ENCODE assay signal across 36 cellular contexts in the genomic region with DNA sequence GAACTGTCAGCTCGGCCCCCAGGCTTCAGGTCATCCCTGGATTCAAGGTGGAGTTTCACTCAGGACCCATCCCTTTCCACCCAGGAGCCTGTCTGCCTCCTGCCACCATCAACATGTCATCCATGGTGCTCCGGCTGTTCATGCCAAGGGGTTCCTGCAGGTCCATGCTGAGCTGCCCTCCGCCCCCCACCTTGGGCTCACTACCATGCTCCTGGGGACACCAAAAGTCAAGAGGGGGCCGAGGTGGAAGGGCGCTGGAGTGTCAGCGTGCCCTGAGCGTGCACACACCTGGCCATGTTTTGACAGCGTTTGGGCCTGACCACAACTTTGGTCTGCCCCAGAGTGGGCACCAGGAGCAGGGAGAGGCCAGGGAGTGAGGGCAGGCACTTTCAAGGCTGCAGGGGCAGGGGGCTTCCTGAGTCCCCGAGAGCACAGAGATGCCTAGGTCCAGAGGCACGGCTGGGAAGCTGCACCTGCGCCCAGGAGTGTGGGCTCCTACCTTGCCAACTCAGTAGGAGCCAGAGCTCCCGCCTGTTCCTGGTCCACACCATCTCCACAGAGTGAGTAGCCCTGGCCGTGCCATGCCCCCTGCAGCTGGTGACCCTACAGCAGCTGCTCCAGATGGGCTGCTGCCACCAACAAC.
"Had no signal": no experiment of that assay in that cellular context is flagged by ENCODE, and none has a peak within 500 bp of the region (broad histone marks: within the 10 kb centered on the region; RNA-seq: fewer than 3 reads in every experiment).

No MANE protein-coding gene starts in this region.

- H3K27me3 Mint-ChIP-seq: activated B cell treated with CpG ODN at 0.5 μM for 24 hours; activated CD4-positive, alpha-beta memory T cell treated with anti-CD3 and anti-CD28 coated beads for 36 hours; activated CD4-positive, alpha-beta T cell treated with anti-CD3 and anti-CD28 coated beads, Interleukin-2, amount 10 ng/mL, durations not matched to agents 24 days and 14 days; activated CD8-positive, alpha-beta T cell treated with anti-CD3 and anti-CD28 coated beads for 36 hours; activated naive CD8-positive, alpha-beta T cell treated with anti-CD3 and anti-CD28 coated beads for 36 hours; activated T-helper 17 cell treated with anti-CD3 and anti-CD28 coated beads, Interleukin-2, amount 50 U/mL, for 72 hours had no signal

- DNase-seq: activated B cell treated with CpG ODN at 0.5 μM for 24 hours; activated CD4-positive, alpha-beta memory T cell treated with anti-CD3 and anti-CD28 coated beads for 36 hours; activated CD4-positive, alpha-beta T cell treated with anti-CD3 and anti-CD28 coated beads for 4 hours; activated CD4-positive, alpha-beta T cell treated with anti-CD3 and anti-CD28 coated beads, Interleukin-2, amount 10 ng/mL, durations not matched to agents 24 days and 14 days; activated CD4-positive, alpha-beta T cell treated with anti-CD3 and anti-CD28 coated beads, Interleukin-2, amount 50 U/mL, for 1 hour; activated CD4-positive, alpha-beta T cell treated with anti-CD3 and anti-CD28 coated beads, Interleukin-2, amount 50 U/mL, for 4 hours; activated CD4-positive, CD25-positive, alpha-beta regulatory T cell treated with anti-CD3 and anti-CD28 coated beads, Interleukin-2, amount 50 U/mL, for 72 hours; activated CD8-positive, alpha-beta memory T cell treated with anti-CD3 and anti-CD28 coated beads, Interleukin-2, amount 50 U/mL, for 4 hours; activated CD8-positive, alpha-beta T cell treated with anti-CD3 and anti-CD28 coated beads for 36 hours; activated effector memory CD4-positive, alpha-beta T cell treated with anti-CD3 and anti-CD28 coated beads, Interleukin-2, amount 50 U/mL, for 16 hours; activated gamma-delta T cell treated with Interleukin-2 at 50 U/mL for 16 hours; activated naive CD4-positive, alpha-beta T cell; activated naive CD4-positive, alpha-beta T cell treated with anti-CD3 and anti-CD28 coated beads for 36 hours; activated naive CD4-positive, alpha-beta T cell treated with anti-CD3 and anti-CD28 coated beads, Interleukin-2, amount 50 U/mL, for 16 hours; activated naive CD8-positive, alpha-beta T cell treated with anti-CD3 and anti-CD28 coated beads for 36 hours; activated T-cell treated with anti-CD3 and anti-CD28 coated beads for 4 hours; activated T-cell treated with anti-CD3 and anti-CD28 coated beads, Interleukin-2, amount 50 U/mL, for 1 hour; activated T-cell treated with anti-CD3 and anti-CD28 coated beads, Interleukin-2, amount 50 U/mL, for 4 hours; activated T-cell treated with anti-CD3 and anti-CD28 coated beads, Interleukin-2, amount 50 U/mL, for 72 hours; adrenal gland; amniotic stem cell; aorta; body of pancreas; brain microvascular endothelial cell; central memory CD4-positive, alpha-beta T cell; SW 1271; T-helper 1 cell; T-helper 2 cell; T-helper 9 cell had no signal

- H3K27me3 ChIP-seq: adrenal gland, body of pancreas, brain microvascular endothelial cell, breast epithelium had no signal

- H3K9me3 ChIP-seq: adrenal gland, body of pancreas had no signal

- H3K27ac Mint-ChIP-seq: activated B cell treated with CpG ODN at 0.5 μM for 24 hours; activated CD4-positive, alpha-beta memory T cell treated with anti-CD3 and anti-CD28 coated beads for 36 hours; activated CD4-positive, alpha-beta T cell treated with anti-CD3 and anti-CD28 coated beads, Interleukin-2, amount 10 ng/mL, durations not matched to agents 24 days and 14 days; activated CD8-positive, alpha-beta T cell treated with anti-CD3 and anti-CD28 coated beads for 36 hours; activated naive CD4-positive, alpha-beta T cell treated with anti-CD3 and anti-CD28 coated beads for 36 hours; activated naive CD4-positive, alpha-beta T cell treated with anti-CD3 and anti-CD28 coated beads, Interleukin-2, amount 50 U/mL, for 72 hours; activated naive CD8-positive, alpha-beta T cell treated with anti-CD3 and anti-CD28 coated beads for 36 hours; activated T-cell treated with anti-CD3 and anti-CD28 coated beads, Interleukin-2, amount 50 U/mL, for 72 hours; activated T-helper 1 cell treated with anti-CD3 and anti-CD28 coated beads, Interleukin-12 subunit alpha, Interleukin-12 subunit beta, Interleukin-2, Interleukin-4 antibody, amounts not matched to agents 30 ng/mL and 10 ng/mL and 1 ng/mL, durations not matched to agents 14 hours and 24 hours and 36 hours; activated T-helper 17 cell treated with anti-CD3 and anti-CD28 coated beads, Interleukin-2, amount 50 U/mL, for 72 hours; T-helper 1 cell treated with Interleukin-12 subunit alpha and Interleukin-12 subunit beta and Interleukin-4 antibody, amounts not matched to agents 30 μg/mL and 1 μg/mL, for 36 hours; T-helper 2 cell treated with Interferon-gamma antibody and Interleukin-4, amounts not matched to agents 5 μg/mL and 100 μg/mL, for 36 hours had no signal

- H3K36me3 Mint-ChIP-seq: activated CD4-positive, alpha-beta memory T cell treated with anti-CD3 and anti-CD28 coated beads for 36 hours; activated naive CD4-positive, alpha-beta T cell treated with anti-CD3 and anti-CD28 coated beads, Interleukin-2, amount 50 U/mL, for 72 hours; activated naive CD8-positive, alpha-beta T cell treated with anti-CD3 and anti-CD28 coated beads for 36 hours had no signal

- ATAC-seq: activated CD8-positive, alpha-beta T cell treated with anti-CD3 and anti-CD28 coated beads for 36 hours; activated naive CD4-positive, alpha-beta T cell treated with anti-CD3 and anti-CD28 coated beads, Interleukin-2, amount 50 U/mL, for 72 hours; activated T-cell treated with anti-CD3 and anti-CD28 coated beads, Interleukin-2, amount 50 U/mL, for 4 hours; activated T-cell treated with anti-CD3 and anti-CD28 coated beads, Interleukin-2, amount 50 U/mL, for 72 hours; activated T-helper 17 cell treated with anti-CD3 and anti-CD28 coated beads, Interleukin-2, amount 50 U/mL, for 72 hours; body of pancreas had no signal

- H3K4me1 Mint-ChIP-seq: activated B cell treated with CpG ODN at 0.5 μM for 24 hours; activated CD4-positive, alpha-beta T cell treated with anti-CD3 and anti-CD28 coated beads, Interleukin-2, amount 10 ng/mL, durations not matched to agents 24 days and 14 days; activated naive CD8-positive, alpha-beta T cell treated with anti-CD3 and anti-CD28 coated beads for 36 hours; activated T-helper 17 cell treated with anti-CD3 and anti-CD28 coated beads, Interleukin-2, amount 50 U/mL, for 72 hours had no signal

- H3K9me3 Mint-ChIP-seq: activated B cell treated with CpG ODN at 0.5 μM for 24 hours had no signal

- H3K36me3 ChIP-seq: adrenal gland, brain microvascular endothelial cell, breast epithelium had no signal

- H3K4me3 ChIP-seq: adrenal gland, body of pancreas, breast epithelium had no signal

- H3K27ac ChIP-seq: adrenal gland, body of pancreas, brain microvascular endothelial cell, breast epithelium, VCaP had no signal

- H3K4me3 Mint-ChIP-seq: activated B cell treated with CpG ODN at 0.5 μM for 24 hours; activated CD4-positive, alpha-beta memory T cell treated with anti-CD3 and anti-CD28 coated beads for 36 hours; activated CD4-positive, alpha-beta T cell treated with anti-CD3 and anti-CD28 coated beads, Interleukin-2, amount 10 ng/mL, durations not matched to agents 24 days and 14 days; activated CD8-positive, alpha-beta T cell treated with anti-CD3 and anti-CD28 coated beads for 36 hours; activated naive CD4-positive, alpha-beta T cell treated with anti-CD3 and anti-CD28 coated beads for 36 hours; activated naive CD8-positive, alpha-beta T cell treated with anti-CD3 and anti-CD28 coated beads for 36 hours; activated T-cell treated with anti-CD3 and anti-CD28 coated beads, Interleukin-2, amount 50 U/mL, for 4 hours; activated T-cell treated with anti-CD3 and anti-CD28 coated beads, Interleukin-2, amount 50 U/mL, for 72 hours; activated T-helper 1 cell treated with anti-CD3 and anti-CD28 coated beads, Interleukin-12 subunit alpha, Interleukin-12 subunit beta, Interleukin-2, Interleukin-4 antibody, amounts not matched to agents 30 ng/mL and 10 ng/mL and 1 ng/mL, durations not matched to agents 14 hours and 24 hours and 36 hours; activated T-helper 17 cell treated with anti-CD3 and anti-CD28 coated beads, Interleukin-2, amount 50 U/mL, for 72 hours; T-helper 1 cell treated with Interleukin-12 subunit alpha and Interleukin-12 subunit beta and Interleukin-4 antibody, amounts not matched to agents 30 μg/mL and 1 μg/mL, for 36 hours; T-helper 2 cell treated with Interferon-gamma antibody and Interleukin-4, amounts not matched to agents 5 μg/mL and 100 μg/mL, for 36 hours had no signal

- H3K4me1 ChIP-seq: adrenal gland, body of pancreas, breast epithelium had no signal
